ENCODE assay signal across 1 cellular context in genomic region chr1:17725084-17725718, GRCh38.
TF ChIP-seq lines count a peak whose summit lies in the region.

No MANE protein-coding gene starts in this region.

TF ChIP-seq in HEK293, 187 proteins besides CTCF, POLR2A, EP300 and RAD21 (continued from another document):
- TF ChIP-seq ZNF513 (tag by site-specific recombination; IDR thresholded peaks at IDR 0.05), result no peak
- no peak for TF ChIP-seq SP2 (tag by site-specific recombination; IDR thresholded peaks at IDR 0.05)
- TF ChIP-seq HIC1 (tag by site-specific recombination; IDR thresholded peaks at IDR 0.05), result no peak
- no peak for TF ChIP-seq ZNF707 (tag by site-specific recombination; IDR thresholded peaks at IDR 0.05)
